In the genomic region with DNA sequence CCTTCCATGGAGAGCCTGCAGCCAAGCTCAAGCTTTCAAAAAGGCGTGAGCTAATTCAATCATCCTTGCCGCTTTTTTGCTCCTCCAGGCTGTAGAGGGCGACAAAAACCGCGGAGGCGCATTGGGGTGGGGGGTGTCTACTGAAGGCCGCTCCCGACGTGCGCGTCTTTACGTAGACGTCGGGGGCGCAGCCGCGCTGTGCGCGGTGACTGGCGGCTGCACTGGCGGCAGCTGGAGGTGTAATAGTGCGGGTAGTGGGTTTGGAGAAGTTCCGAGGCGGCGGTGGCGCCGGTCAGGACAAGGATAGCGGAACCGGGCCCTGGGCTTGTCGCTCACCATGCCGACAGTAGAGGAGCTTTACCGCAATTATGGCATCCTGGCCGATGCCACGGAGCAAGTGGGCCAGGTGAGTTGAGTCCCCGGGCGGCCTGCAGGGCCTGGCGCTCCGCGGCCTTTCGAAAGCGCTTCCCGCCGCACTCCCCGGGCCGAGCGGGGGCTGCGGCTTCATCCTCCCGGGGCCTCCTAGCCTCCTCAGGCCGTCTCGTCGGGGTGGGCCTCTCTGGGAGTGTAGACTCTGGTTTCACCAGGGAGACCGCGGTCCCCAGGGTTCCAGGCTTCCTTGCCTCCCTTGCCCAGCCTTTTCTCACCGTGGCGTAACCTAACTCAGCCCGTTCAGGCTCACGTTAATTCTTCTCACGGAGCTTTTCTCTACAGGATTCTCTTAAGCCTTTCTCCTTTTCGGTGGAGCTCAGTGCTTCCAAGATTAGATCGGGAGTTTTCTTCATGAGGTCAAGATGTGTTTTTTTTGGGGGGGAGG, we compare ENCODE assay signal across 8 cellular contexts. TPM values are rescaled to one million over a fixed set of nuclear protein-coding genes. Genes with fewer than 3 reads are reported as not detected.
A peak's percentile ranks its signal among the peaks of the same experiment; 100 is the strongest.
DNase-seq lines count a peak whose midpoint lies in the region; ATAC-seq and TF ChIP-seq lines count a peak whose summit lies in the region.

A gene (plus strand): TSS at position 206 of the 817 bp plus-strand sequence. CDS start 132 bp downstream, at position 338.

- H3K27ac ChIP-seq in adrenal gland (peak within 1 kb of the TSS; percentile 66 to 95 (median 90)), heart right ventricle (peak within 1 kb of the TSS; percentile 12 to 92 (median 84)), upper lobe of left lung (peak within 1 kb of the TSS; percentile 79 to 87 (median 83))

- intact Hi-C loops in adrenal gland (cut with DNase I) (no loop called here), heart right ventricle (cut with DNase I) (no loop called here), posterior cingulate gyrus (cut with DNase I) (no loop called here)

- no peak for TF ChIP-seq EP300 in upper lobe of left lung (IDR thresholded peaks at IDR 0.05)

- peak; percentile 60 for TF ChIP-seq CTCF in GM13976 (IDR thresholded peaks at IDR 0.05; ENCODE audit: borderline replicate concordance, control extremely low read depth, extremely low read depth, insufficient read depth, missing control alignments)
- TF ChIP-seq CTCF in adrenal gland (IDR thresholded peaks at IDR 0.05), result peak; percentile 58 to 74 (median 60)
- peak; percentile 47 to 88 (median 72) for TF ChIP-seq CTCF in heart right ventricle (IDR thresholded peaks at IDR 0.05)
- peak; percentile 43 to 91 (median 69) for TF ChIP-seq CTCF in upper lobe of left lung (IDR thresholded peaks at IDR 0.05)

- in situ Hi-C loops in GM13976 (cut with MboI; ENCODE audit: low sequenced_read_pairs, unreplicated experiment), result no loop called here

- DNase-seq in GM13976 (ENCODE audit: low spot score) (peak; percentile 88), NCI-H146 (lab: John Stamatoyannopoulos, UW) (peak; percentile 96), T-helper 1 cell (peak; percentile 78 to 95 (median 85)), adrenal gland (peak; percentile 91 to 95 (median 93)), heart right ventricle (peak; percentile 89 to 93), posterior cingulate gyrus (peak; percentile 88 to 99 (median 92)), upper lobe of left lung (peak; percentile 94 to 97)

- H3K4me3 ChIP-seq in adrenal gland (peak within 1 kb of the TSS in 3 of 4 donors; percentile 21 to 94 (median 89)), heart right ventricle (peak within 1 kb of the TSS; percentile 64 to 100 (median 94)), upper lobe of left lung (peak within 1 kb of the TSS; percentile 70 to 89 (median 74))

- no peaks in the 10 kb centered on the region for H3K27me3 ChIP-seq in adrenal gland
- H3K27me3 ChIP-seq in heart right ventricle, result no peaks in the 10 kb centered on the region
- no peaks in the 10 kb centered on the region for H3K27me3 ChIP-seq in upper lobe of left lung

- WGBS in adrenal gland, 4 donors, result 0 to 1% (median 0%) methylated on average over 22 to 60 of the region's 60 CpGs
- 0% methylated on average over 60 of the region's 60 CpGs for WGBS in heart right ventricle, 2 donors
- WGBS in upper lobe of left lung, 2 donors, result 0 to 1% methylated on average over 32 to 54 of the region's 60 CpGs

- no peaks in the 10 kb centered on the region for H3K9me3 ChIP-seq in adrenal gland (replicated peaks in 1 of 3)
- H3K9me3 ChIP-seq in heart right ventricle, result no peaks in the 10 kb centered on the region
- no peaks in the 10 kb centered on the region for H3K9me3 ChIP-seq in upper lobe of left lung

- no peaks in the 10 kb centered on the region for H3K36me3 ChIP-seq in adrenal gland (replicated peaks in 1 of 2)
- H3K36me3 ChIP-seq in heart right ventricle, result peaks cover 0 to 9% (median 0%) of the 10 kb centered on the region in 9 donors
- no peaks in the 10 kb centered on the region for H3K36me3 ChIP-seq in upper lobe of left lung

- peak; percentile 58 to 90 for TF ChIP-seq POLR2A in adrenal gland (IDR thresholded peaks at IDR 0.05)
- peak in 3 of 4 donors; percentile 49 to 84 (median 79) for TF ChIP-seq POLR2A in upper lobe of left lung (IDR thresholded peaks at IDR 0.05)

- peaks cover 7 to 20% of the 10 kb centered on the region in 2 donors for H3K4me1 ChIP-seq in adrenal gland (replicated peaks in 1 of 2)
- H3K4me1 ChIP-seq in heart right ventricle, result peaks cover 0 to 46% (median 29%) of the 10 kb centered on the region in 9 donors
- peaks cover 18 to 33% (median 23%) of the 10 kb centered on the region in 4 donors for H3K4me1 ChIP-seq in upper lobe of left lung

- ATAC-seq in HG02870 (IDR thresholded peaks at IDR 0.05; ENCODE audit: unreplicated experiment) (peak; percentile 94), heart right ventricle (peak; percentile 99 to 100 (median 100)), upper lobe of left lung (ENCODE audit: low FRiP score in 2 of 2) (peak; percentile 99 to 100)

RNA-seq across cellular contexts. Expression of the gene that starts here (rescaled TPM):
- total RNA-seq in adrenal gland (10 to 100 TPM; 58.9 to 85.3 (median 73.5) TPM), heart right ventricle (10 to 100 TPM; 35.5 to 52.8 (median 41.2) TPM), upper lobe of left lung (100 to 1,000 TPM in 1 of 6 donors, 10 to 100 TPM in 5; 31.4 to 111 (median 74.4) TPM)
- polyA plus RNA-seq in adrenal gland (100 to 1,000 TPM in 1 of 3 donors, 10 to 100 TPM in 2; 15.5 to 118 (median 21.9) TPM), heart right ventricle (10 to 100 TPM; 15.7 to 19.4 TPM)

Comparison
In these comparisons a context has a peak if more than half of its experiments do, and no peak if none do; other contexts are left out.
1. Peak in every context shown above with its lines: DNase-seq, ATAC-seq, H3K4me3 ChIP-seq and H3K27ac ChIP-seq.